In genomic region chr1:14599173-14599754, GRCh38 we compare ENCODE assay signal across 8 cellular contexts. TPM values are rescaled to one million over a fixed set of nuclear protein-coding genes. Genes with fewer than 3 reads are reported as not detected.
DNase-seq lines count a peak whose midpoint lies in the region; ATAC-seq and TF ChIP-seq lines count a peak whose summit lies in the region.

No MANE protein-coding gene starts in this region.

- WGBS in prostate gland, result under 1% methylated on average over 44 of the region's 45 CpGs

- TF ChIP-seq CTCF in prostate gland (IDR thresholded peaks at IDR 0.05), result no peak

- H3K9me3 ChIP-seq in prostate gland (no peaks in the 10 kb centered on the region), SJCRH30 (replicated peaks) (no peaks in the 10 kb centered on the region)

- intact Hi-C loops in Right ventricle myocardium superior (cut with DNase I) (no loop called here), prostate gland (cut with DNase I) (no loop called here)

- H3K27me3 ChIP-seq in prostate gland (replicated peaks; ENCODE audit: insufficient read depth), result peaks cover 11% of the 10 kb centered on the region
- H3K27me3 ChIP-seq in SJCRH30, result peaks cover 5% of the 10 kb centered on the region; the same call in 1 of the 2 replicates

- DNase-seq in GM03348 (ENCODE audit: low spot score) (peak; percentile 38), NCI-H69 (lab: John Stamatoyannopoulos, UW) (peak; percentile 15), Right ventricle myocardium superior (no peak), prostate gland (ENCODE audit: low spot score) (no peak), SJCRH30 (no peak), NCI-H1436 (lab: John Stamatoyannopoulos, UW) (no peak)

- H3K4me1 ChIP-seq in prostate gland (replicated peaks) (peaks cover 6% of the 10 kb centered on the region), SJCRH30 (no peaks in the 10 kb centered on the region)

- H3K27ac ChIP-seq in prostate gland, result no peak overlapping the region
- no peak overlapping the region for H3K27ac ChIP-seq in SJCRH30

- ATAC-seq in Right ventricle myocardium superior (ENCODE audit: poor library complexity) (peak; percentile 35), HG03520 (IDR thresholded peaks at IDR 0.05; ENCODE audit: unreplicated experiment) (no peak), HG03565 (IDR thresholded peaks at IDR 0.05; ENCODE audit: unreplicated experiment) (no peak)

- TF ChIP-seq POLR2A in prostate gland (IDR thresholded peaks at IDR 0.05), result no peak

- H3K36me3 ChIP-seq in prostate gland (no peaks in the 10 kb centered on the region), SJCRH30 (no peaks in the 10 kb centered on the region)

- H3K4me3 ChIP-seq in prostate gland (peak overlapping the region; percentile 41), SJCRH30 (no peak overlapping the region)

RNA-seq across cellular contexts. Expression of gene KAZN, which starts 0.8 kb away (rescaled TPM):
- total RNA-seq in Right ventricle myocardium superior, result 3.7 TPM
- 10 to 100 TPM in 1 of 2 donors, 1 to 10 TPM in 1; 8.3 to 12.7 TPM for total RNA-seq in prostate gland
- 0.10 TPM in 2 replicates for total RNA-seq in SJCRH30 (2014; rRNA removed; shearing (Covaris generic))

Comparison
In these comparisons a context has a peak if more than half of its experiments do, and no peak if none do; other contexts are left out.
1. DNase-seq: peak in GM03348 (single experiment) and NCI-H69 (single experiment); none in Right ventricle myocardium superior (single experiment), prostate gland (single experiment), SJCRH30 (0 of 2) and NCI-H1436 (single experiment).